8 cellular contexts compared by ENCODE assay signal in the genomic region with DNA sequence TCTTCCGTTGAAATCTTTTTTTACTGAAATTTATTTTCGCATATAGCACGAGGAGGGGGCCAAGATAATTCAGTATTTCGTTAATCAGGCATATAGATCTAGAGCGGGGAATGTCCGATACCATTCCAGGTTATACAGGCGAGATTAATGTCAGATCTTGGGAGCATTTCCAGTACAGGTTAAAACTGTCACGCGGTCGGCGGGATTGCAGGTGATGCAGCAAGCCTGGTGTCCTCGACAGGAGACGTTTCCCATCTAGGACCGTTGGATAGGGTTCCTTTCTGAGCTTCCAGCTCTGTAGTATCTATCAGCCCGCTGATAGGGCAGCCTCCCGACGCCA. TPM values are rescaled to one million over a fixed set of nuclear protein-coding genes. Genes with fewer than 3 reads are reported as not detected.
DNase-seq lines count a peak whose midpoint lies in the region; ATAC-seq and TF ChIP-seq lines count a peak whose summit lies in the region.

No MANE protein-coding gene starts in this region.

- DNase-seq in fibroblast of villous mesenchyme (ENCODE audit: low read depth) = no peak
- DNase-seq in skeletal muscle cell (ENCODE audit: low read depth) = no peak
- DNase-seq in kidney glomerular epithelial cell (lab: John Stamatoyannopoulos, UW) = no peak
- DNase-seq in foreskin melanocyte = no peak
- no peak for DNase-seq in DMS53 treated with DMSO at 0.1 percent for 48 hours (lab: John Stamatoyannopoulos, UW; ENCODE audit: unreplicated experiment)

- no peak for TF ChIP-seq CTCF in GM12875 (IDR thresholded peaks at IDR 0.05; ENCODE audit: borderline replicate concordance, insufficient read depth, low read depth, low read length)
- no peak for TF ChIP-seq CTCF in VCaP (conservative IDR thresholded peaks at IDR 0.05)
- no peak for TF ChIP-seq CTCF in fibroblast of villous mesenchyme (IDR thresholded peaks at IDR 0.05; ENCODE audit: insufficient read depth, low read depth, low read length)

- peak overlapping the region; percentile 85 for H3K27ac ChIP-seq in VCaP

- H3K4me3 ChIP-seq in GM12875 (ENCODE audit: low read depth, low read length) (peak overlapping the region; percentile 95), fibroblast of villous mesenchyme (ENCODE audit: low read depth, low read length) (peak overlapping the region; percentile 86), skeletal muscle cell (ENCODE audit: low read depth, low read length) (peak overlapping the region; percentile 80)

- ATAC-seq in HG03521 (IDR thresholded peaks at IDR 0.05; ENCODE audit: unreplicated experiment) = no peak

RNA-seq across cellular contexts. Expression of a gene that starts 0.4 kb away (rescaled TPM):
- 20.3 and 38.0 TPM in 2 replicates for total RNA-seq in fibroblast of villous mesenchyme

RNA-seq across cellular contexts. Expression of a gene that starts 20.3 kb away (rescaled TPM):
- total RNA-seq in fibroblast of villous mesenchyme = under 0.01 TPM in 1 of 2 replicates, not detected in the other

RNA-seq across cellular contexts. Expression of a gene that starts 56.1 kb away (rescaled TPM):
- not detected in 2 replicates for total RNA-seq in fibroblast of villous mesenchyme
